In genomic region chr9:34048730-34049629, GRCh38 we compare ENCODE assay signal across 8 cellular contexts. TPM values are rescaled to one million over a fixed set of nuclear protein-coding genes. Genes with fewer than 3 reads are reported as not detected.
DNase-seq lines count a peak whose midpoint lies in the region; ATAC-seq and TF ChIP-seq lines count a peak whose summit lies in the region.

Gene UBAP2 (minus strand): TSS chr9:34048887. CDS start chr9:34017148, 31,739 bp downstream.

- intact Hi-C loops in natural killer cell (cut with micrococcal nuclease) = loop anchor here (2.0 to 10.0 kb wide), 3 partner anchors 78 to 326 kb away; partner anchors contain the start of genes DCAF12, MYORG and UBAP1

- H3K4me2 ChIP-seq in GM23338 = peak within 1 kb of the TSS; percentile 80

- TF ChIP-seq CTCF in GM23338 (conservative IDR thresholded peaks at IDR 0.05; ENCODE audit: low read depth in 2 of 2) = no peak
- no peak for TF ChIP-seq CTCF in fibroblast of mammary gland (conservative IDR thresholded peaks at IDR 0.05; ENCODE audit: control insufficient read depth, insufficient read depth, low read depth, low read length)
- no peak for TF ChIP-seq CTCF in natural killer cell (IDR thresholded peaks at IDR 0.05)

- H3K27ac Mint-ChIP-seq in GM23338 (peak within 1 kb of the TSS; percentile 100), natural killer cell (peak within 1 kb of the TSS; percentile 99)
- peak within 1 kb of the TSS; percentile 97 for H3K27ac Mint-ChIP-seq in activated T-helper 17 cell treated with anti-CD3 and anti-CD28 coated beads, Interleukin-2, amount 50 U/mL, for 72 hours

- no peaks in the 10 kb centered on the region for H3K27me3 ChIP-seq in GM23338 (ENCODE audit: insufficient read depth)

- H3K27me3 Mint-ChIP-seq in GM23338 (ENCODE audit: insufficient read depth, low read depth, poor library complexity) = peaks cover 11% of the 10 kb centered on the region
- H3K27me3 Mint-ChIP-seq in activated T-helper 17 cell treated with anti-CD3 and anti-CD28 coated beads, Interleukin-2, amount 50 U/mL, for 72 hours = no peaks in the 10 kb centered on the region
- no peaks in the 10 kb centered on the region for H3K27me3 Mint-ChIP-seq in natural killer cell (ENCODE audit: low read depth in 2 of 2)

- H3K9me3 Mint-ChIP-seq in GM23338 = no peaks in the 10 kb centered on the region; the same call in 2 of the 3 replicates
- no peaks in the 10 kb centered on the region for H3K9me3 Mint-ChIP-seq in activated T-helper 17 cell treated with anti-CD3 and anti-CD28 coated beads, Interleukin-2, amount 50 U/mL, for 72 hours
- no peaks in the 10 kb centered on the region for H3K9me3 Mint-ChIP-seq in natural killer cell

- peak within 1 kb of the TSS; percentile 95 for H3K4me3 Mint-ChIP-seq in GM23338
- H3K4me3 Mint-ChIP-seq in activated T-helper 17 cell treated with anti-CD3 and anti-CD28 coated beads, Interleukin-2, amount 50 U/mL, for 72 hours = peak within 1 kb of the TSS; percentile 97
- peak within 1 kb of the TSS; percentile 96 for H3K4me3 Mint-ChIP-seq in natural killer cell

- H3K4me3 ChIP-seq in GM23338 = peak within 1 kb of the TSS; percentile 99
- H3K4me3 ChIP-seq in fibroblast of mammary gland (ENCODE audit: control insufficient read depth, low read depth, low read length) = peak within 1 kb of the TSS; percentile 76

- no peaks in the 10 kb centered on the region for H3K9me2 ChIP-seq in GM23338 (ENCODE audit: insufficient read depth)

- peaks cover 24% of the 10 kb centered on the region for H3K4me1 Mint-ChIP-seq in GM23338
- H3K4me1 Mint-ChIP-seq in activated T-helper 17 cell treated with anti-CD3 and anti-CD28 coated beads, Interleukin-2, amount 50 U/mL, for 72 hours = peaks cover 21% of the 10 kb centered on the region
- H3K4me1 Mint-ChIP-seq in natural killer cell = peaks cover 24 to 30% of the 10 kb centered on the region in 2 donors

- H3K4me1 ChIP-seq in GM23338 (ENCODE audit: insufficient read depth) = peaks cover 35% of the 10 kb centered on the region

- H2AFZ ChIP-seq in GM23338 = peak within 1 kb of the TSS; percentile 98; the same call in 1 of the 2 replicates

- DNase-seq in Daoy (ENCODE audit: low read depth) = peak; percentile 99
- DNase-seq in GM23338 (ENCODE audit: low spot score) = peak; percentile 98
- DNase-seq in LHCN-M2 (ENCODE audit: low read depth) = peak; percentile 96
- peak; percentile 97 for DNase-seq in RPMI8226
- peak; percentile 97 for DNase-seq in fibroblast of mammary gland (ENCODE audit: low read depth)
- peak; percentile 98 for DNase-seq in natural killer cell
- peak; percentile 96 for DNase-seq in stimulated activated naive CD4-positive, alpha-beta T cell treated with Interleukin-2 at 50 U/mL for 16 hours (lab: John Stamatoyannopoulos, UW)

- peak within 1 kb of the TSS; percentile 99 for H3K27ac ChIP-seq in GM23338 (ENCODE audit: low read depth)

- peaks cover 46% of the 10 kb centered on the region for H3K79me2 ChIP-seq in GM23338 (replicated peaks; ENCODE audit: insufficient read depth)

- H3K36me3 Mint-ChIP-seq in GM23338 (ENCODE audit: low read depth) (no peaks in the 10 kb centered on the region; the same call in 1 of the 3 replicates), natural killer cell (no peaks in the 10 kb centered on the region)
- H3K36me3 Mint-ChIP-seq in activated T-helper 17 cell treated with anti-CD3 and anti-CD28 coated beads, Interleukin-2, amount 50 U/mL, for 72 hours (ENCODE audit: low read depth) = peaks cover 18% of the 10 kb centered on the region

- peaks cover 8% of the 10 kb centered on the region; the same call in 1 of the 2 replicates for H3F3A ChIP-seq in GM23338 (replicated peaks; ENCODE audit: low read depth)

- H3K36me3 ChIP-seq in GM23338 (ENCODE audit: insufficient read depth) = no peaks in the 10 kb centered on the region; the same call in 1 of the 2 replicates

- H4K20me1 ChIP-seq in GM23338 (replicated peaks; ENCODE audit: insufficient read depth) = peaks cover 36% of the 10 kb centered on the region

- ATAC-seq in GM23338 (peak; percentile 79), natural killer cell (peak; percentile 83 to 94 (median 86))
- ATAC-seq in activated T-helper 17 cell treated with anti-CD3 and anti-CD28 coated beads, Interleukin-2, amount 50 U/mL, for 72 hours (replicated peaks) = peak; percentile 88

TF ChIP-seq in GM23338, 12 proteins besides CTCF, POLR2A, EP300 and RAD21:
- peak; percentile 96 for TF ChIP-seq CREB1 (CRISPR knock-in tag; IDR thresholded peaks at IDR 0.05; ENCODE audit: low read depth)
- no peak for TF ChIP-seq ZNF114 (CRISPR knock-in tag; IDR thresholded peaks at IDR 0.05)
- peak; percentile 94 for TF ChIP-seq POLR2AphosphoS5 (IDR thresholded peaks at IDR 0.05; ENCODE audit: low read depth)
- TF ChIP-seq, protein P1, sequence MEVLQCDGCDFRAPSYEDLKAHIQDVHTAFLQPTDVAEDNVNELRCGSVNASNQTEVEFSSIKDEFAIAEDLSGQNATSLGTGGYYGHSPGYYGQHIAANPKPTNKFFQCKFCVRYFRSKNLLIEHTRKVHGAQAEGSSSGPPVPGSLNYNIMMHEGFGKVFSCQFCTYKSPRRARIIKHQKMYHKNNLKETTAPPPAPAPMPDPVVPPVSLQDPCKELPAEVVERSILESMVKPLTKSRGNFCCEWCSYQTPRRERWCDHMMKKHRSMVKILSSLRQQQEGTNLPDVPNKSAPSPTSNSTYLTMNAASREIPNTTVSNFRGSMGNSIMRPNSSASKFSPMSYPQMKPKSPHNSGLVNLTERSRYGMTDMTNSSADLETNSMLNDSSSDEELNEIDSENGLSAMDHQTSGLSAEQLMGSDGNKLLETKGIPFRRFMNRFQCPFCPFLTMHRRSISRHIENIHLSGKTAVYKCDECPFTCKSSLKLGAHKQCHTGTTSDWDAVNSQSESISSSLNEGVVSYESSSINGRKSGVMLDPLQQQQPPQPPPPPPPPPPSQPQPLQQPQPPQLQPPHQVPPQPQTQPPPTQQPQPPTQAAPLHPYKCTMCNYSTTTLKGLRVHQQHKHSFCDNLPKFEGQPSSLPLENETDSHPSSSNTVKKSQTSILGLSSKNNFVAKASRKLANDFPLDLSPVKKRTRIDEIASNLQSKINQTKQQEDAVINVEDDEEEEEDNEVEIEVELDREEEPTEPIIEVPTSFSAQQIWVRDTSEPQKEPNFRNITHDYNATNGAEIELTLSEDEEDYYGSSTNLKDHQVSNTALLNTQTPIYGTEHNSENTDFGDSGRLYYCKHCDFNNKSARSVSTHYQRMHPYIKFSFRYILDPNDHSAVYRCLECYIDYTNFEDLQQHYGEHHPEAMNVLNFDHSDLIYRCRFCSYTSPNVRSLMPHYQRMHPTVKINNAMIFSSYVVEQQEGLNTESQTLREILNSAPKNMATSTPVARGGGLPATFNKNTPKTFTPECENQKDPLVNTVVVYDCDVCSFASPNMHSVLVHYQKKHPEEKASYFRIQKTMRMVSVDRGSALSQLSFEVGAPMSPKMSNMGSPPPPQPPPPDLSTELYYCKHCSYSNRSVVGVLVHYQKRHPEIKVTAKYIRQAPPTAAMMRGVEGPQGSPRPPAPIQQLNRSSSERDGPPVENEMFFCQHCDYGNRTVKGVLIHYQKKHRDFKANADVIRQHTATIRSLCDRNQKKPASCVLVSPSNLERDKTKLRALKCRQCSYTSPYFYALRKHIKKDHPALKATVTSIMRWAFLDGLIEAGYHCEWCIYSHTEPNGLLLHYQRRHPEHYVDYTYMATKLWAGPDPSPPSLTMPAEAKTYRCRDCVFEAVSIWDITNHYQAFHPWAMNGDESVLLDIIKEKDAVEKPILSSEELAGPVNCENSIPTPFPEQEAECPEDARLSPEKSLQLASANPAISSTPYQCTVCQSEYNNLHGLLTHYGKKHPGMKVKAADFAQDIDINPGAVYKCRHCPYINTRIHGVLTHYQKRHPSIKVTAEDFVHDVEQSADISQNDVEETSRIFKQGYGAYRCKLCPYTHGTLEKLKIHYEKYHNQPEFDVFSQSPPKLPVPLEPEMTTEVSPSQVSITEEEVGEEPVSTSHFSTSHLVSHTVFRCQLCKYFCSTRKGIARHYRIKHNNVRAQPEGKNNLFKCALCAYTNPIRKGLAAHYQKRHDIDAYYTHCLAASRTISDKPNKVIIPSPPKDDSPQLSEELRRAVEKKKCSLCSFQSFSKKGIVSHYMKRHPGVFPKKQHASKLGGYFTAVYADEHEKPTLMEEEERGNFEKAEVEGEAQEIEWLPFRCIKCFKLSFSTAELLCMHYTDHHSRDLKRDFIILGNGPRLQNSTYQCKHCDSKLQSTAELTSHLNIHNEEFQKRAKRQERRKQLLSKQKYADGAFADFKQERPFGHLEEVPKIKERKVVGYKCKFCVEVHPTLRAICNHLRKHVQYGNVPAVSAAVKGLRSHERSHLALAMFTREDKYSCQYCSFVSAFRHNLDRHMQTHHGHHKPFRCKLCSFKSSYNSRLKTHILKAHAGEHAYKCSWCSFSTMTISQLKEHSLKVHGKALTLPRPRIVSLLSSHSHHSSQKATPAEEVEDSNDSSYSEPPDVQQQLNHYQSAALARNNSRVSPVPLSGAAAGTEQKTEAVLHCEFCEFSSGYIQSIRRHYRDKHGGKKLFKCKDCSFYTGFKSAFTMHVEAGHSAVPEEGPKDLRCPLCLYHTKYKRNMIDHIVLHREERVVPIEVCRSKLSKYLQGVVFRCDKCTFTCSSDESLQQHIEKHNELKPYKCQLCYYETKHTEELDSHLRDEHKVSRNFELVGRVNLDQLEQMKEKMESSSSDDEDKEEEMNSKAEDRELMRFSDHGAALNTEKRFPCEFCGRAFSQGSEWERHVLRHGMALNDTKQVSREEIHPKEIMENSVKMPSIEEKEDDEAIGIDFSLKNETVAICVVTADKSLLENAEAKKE (CRISPR knock-in tag; IDR thresholded peaks at IDR 0.05) = no peak
- TF ChIP-seq NANOG (IDR thresholded peaks at IDR 0.05; ENCODE audit: borderline replicate concordance) = no peak
- TF ChIP-seq ZNF331 (CRISPR knock-in tag; IDR thresholded peaks at IDR 0.05; ENCODE audit: low read depth) = no peak
- TF ChIP-seq ETS1 (IDR thresholded peaks at IDR 0.05) = peak; percentile 64

RNA-seq across cellular contexts. Expression of gene UBAP2, which starts in this region (rescaled TPM):
- 14.9 and 17.0 TPM in 2 replicates for total RNA-seq in Daoy (2014; rRNA removed; shearing (Covaris generic))
- total RNA-seq in GM23338 (2014; rRNA removed; shearing (Covaris generic)) = 51.7 and 56.4 TPM in 2 replicates
- polyA plus RNA-seq in GM23338 (2016; fragmentation: Nextera tagmentation; extraction: Ambion mirVana) = 47.4 and 57.7 TPM in 2 replicates
- total RNA-seq in LHCN-M2 (2014; rRNA removed) (16.2 and 18.5 TPM in 2 replicates), natural killer cell (10 to 100 TPM; 30.2 to 34.4 (median 31.1) TPM)
- polyA plus RNA-seq in LHCN-M2 (2012) = 19.2 TPM
- total RNA-seq in activated T-helper 17 cell treated with anti-CD3 and anti-CD28 coated beads, Interleukin-2, amount 50 U/mL, for 72 hours = 10 to 100 TPM; 45.7 to 57.0 TPM

Comparison
In these comparisons a context has a peak if more than half of its experiments do, and no peak if none do; other contexts are left out.
1. Peak in every context shown above with its lines: DNase-seq, ATAC-seq, H3K4me3 ChIP-seq and H3K27ac ChIP-seq.